1 cellular context compared by ENCODE assay signal in the genomic region with DNA sequence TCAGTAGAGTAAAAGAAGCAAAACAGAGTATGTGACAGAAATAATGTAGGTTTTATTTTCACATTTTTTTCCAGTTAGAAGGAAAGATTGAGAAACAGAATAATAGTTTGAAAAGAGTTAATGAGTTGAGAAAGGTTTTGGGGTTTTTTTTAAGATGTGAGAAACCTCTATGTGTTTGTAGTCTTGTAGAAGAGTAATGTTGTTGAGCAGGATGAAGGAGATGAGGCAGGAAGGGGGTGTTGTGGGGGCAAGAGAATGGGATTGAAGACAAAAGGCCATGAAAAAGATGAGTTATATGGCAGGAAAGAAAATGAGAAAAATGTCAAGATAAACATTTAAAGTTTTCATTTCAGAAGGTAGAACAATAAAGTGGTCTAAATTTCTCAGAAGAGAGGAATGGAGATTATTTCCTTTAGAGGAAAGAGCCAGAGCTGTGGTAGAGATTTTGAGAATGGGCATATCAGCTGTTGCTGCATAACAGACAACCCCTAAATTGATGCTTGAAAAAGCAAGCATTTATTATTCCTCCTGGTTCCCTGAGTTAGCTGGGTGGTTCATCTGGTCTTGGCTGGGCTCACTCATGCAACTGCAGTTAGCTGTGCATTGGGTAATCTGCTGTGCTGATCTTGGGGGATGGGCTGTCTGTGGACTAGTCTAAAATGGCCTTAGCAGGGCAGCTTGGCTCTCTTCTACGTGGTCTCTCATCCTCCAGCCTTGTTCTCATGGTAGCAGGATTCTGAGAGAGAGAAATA.
TF ChIP-seq lines count a peak whose summit lies in the region.

No MANE protein-coding gene starts in this region.

TF ChIP-seq in IMR-90, 13 proteins besides CTCF, POLR2A, EP300 and RAD21:
- TF ChIP-seq, protein P1, sequence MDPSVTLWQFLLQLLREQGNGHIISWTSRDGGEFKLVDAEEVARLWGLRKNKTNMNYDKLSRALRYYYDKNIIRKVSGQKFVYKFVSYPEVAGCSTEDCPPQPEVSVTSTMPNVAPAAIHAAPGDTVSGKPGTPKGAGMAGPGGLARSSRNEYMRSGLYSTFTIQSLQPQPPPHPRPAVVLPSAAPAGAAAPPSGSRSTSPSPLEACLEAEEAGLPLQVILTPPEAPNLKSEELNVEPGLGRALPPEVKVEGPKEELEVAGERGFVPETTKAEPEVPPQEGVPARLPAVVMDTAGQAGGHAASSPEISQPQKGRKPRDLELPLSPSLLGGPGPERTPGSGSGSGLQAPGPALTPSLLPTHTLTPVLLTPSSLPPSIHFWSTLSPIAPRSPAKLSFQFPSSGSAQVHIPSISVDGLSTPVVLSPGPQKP (IDR thresholded peaks at IDR 0.05; ENCODE audit: borderline replicate concordance, low read depth, low read length): no peak
- peak; percentile 53; the same call in 1 of the 2 replicates for TF ChIP-seq CEBPB (IDR thresholded peaks at IDR 0.05; ENCODE audit: low read depth, low read length)
